ENCODE assay signal across 8 cellular contexts in the genomic region with DNA sequence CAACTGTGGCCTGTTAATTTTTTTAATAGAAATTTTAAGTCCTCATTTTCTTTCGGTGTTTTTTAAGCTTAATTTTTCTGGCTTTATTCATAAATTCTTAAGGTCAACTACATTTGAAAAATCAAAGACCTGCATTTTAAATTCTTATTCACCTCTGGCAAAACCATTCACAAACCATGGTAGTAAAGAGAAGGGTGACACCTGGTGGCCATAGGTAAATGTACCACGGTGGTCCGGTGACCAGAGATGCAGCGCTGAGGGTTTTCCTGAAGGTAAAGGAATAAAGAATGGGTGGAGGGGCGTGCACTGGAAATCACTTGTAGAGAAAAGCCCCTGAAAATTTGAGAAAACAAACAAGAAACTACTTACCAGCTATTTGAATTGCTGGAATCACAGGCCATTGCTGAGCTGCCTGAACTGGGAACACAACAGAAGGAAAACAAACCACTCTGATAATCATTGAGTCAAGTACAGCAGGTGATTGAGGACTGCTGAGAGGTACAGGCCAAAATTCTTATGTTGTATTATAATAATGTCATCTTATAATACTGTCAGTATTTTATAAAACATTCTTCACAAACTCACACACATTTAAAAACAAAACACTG. TPM values are rescaled to one million over a fixed set of nuclear protein-coding genes. Genes with fewer than 3 reads are reported as not detected.
DNase-seq lines count a peak whose midpoint lies in the region; ATAC-seq and TF ChIP-seq lines count a peak whose summit lies in the region.

No MANE protein-coding gene starts in this region.

- H3K4me3 ChIP-seq in upper lobe of right lung: no peak overlapping the region

- ATAC-seq in omental fat pad (ENCODE audit: low FRiP score): peak; percentile 72
- peak; percentile 95 for ATAC-seq in upper lobe of right lung
- ATAC-seq in GM18858 (IDR thresholded peaks at IDR 0.05; ENCODE audit: unreplicated experiment): no peak

- TF ChIP-seq EP300 in Ishikawa (IDR thresholded peaks at IDR 0.05; ENCODE audit: borderline replicate concordance): no peak

- DNase-seq in DMS79 treated with DMSO at 0.1 percent for 48 hours (lab: John Stamatoyannopoulos, UW) (peak; percentile 44), RKO (ENCODE audit: low spot score) (peak; percentile 71), activated T-helper 1 cell treated with Interleukin-2 at 50 U/mL for 16 hours (ENCODE audit: low read depth) (peak; percentile 37), fibroblast of the conjunctiva (ENCODE audit: low read depth) (peak; percentile 54), omental fat pad (ENCODE audit: low spot score) (no peak), upper lobe of right lung (no peak)

- no peaks in the 10 kb centered on the region for H3K4me1 ChIP-seq in upper lobe of right lung

- no peaks in the 10 kb centered on the region for H3K27me3 ChIP-seq in upper lobe of right lung

- no peaks in the 10 kb centered on the region for H3K9me3 ChIP-seq in upper lobe of right lung

- H3K36me3 ChIP-seq in upper lobe of right lung: no peaks in the 10 kb centered on the region

- peak; percentile 79 for TF ChIP-seq RAD21 in Ishikawa (IDR thresholded peaks at IDR 0.05; ENCODE audit: low read depth)

- TF ChIP-seq CTCF in omental fat pad (IDR thresholded peaks at IDR 0.05) (peak in 1 of 3 donors; percentile 75), upper lobe of right lung (IDR thresholded peaks at IDR 0.05) (peak; percentile 77)

- intact Hi-C loops in upper lobe of right lung (cut with DNase I): loop anchor here (5.0 kb wide), 1 partner anchor 35 kb away; no protein-coding TSS in a partner anchor

- no peak overlapping the region for H3K27ac ChIP-seq in upper lobe of right lung

TF ChIP-seq in Ishikawa, 13 proteins besides CTCF, POLR2A, EP300 and RAD21:
- TF ChIP-seq, protein P1, sequence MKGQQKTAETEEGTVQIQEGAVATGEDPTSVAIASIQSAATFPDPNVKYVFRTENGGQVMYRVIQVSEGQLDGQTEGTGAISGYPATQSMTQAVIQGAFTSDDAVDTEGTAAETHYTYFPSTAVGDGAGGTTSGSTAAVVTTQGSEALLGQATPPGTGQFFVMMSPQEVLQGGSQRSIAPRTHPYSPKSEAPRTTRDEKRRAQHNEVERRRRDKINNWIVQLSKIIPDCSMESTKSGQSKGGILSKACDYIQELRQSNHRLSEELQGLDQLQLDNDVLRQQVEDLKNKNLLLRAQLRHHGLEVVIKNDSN (IDR thresholded peaks at IDR 0.05): no peak
- TF ChIP-seq ZBTB7A (IDR thresholded peaks at IDR 0.05; ENCODE audit: low read depth) (no peak), NFIC (IDR thresholded peaks at IDR 0.05) (no peak), YY1 (IDR thresholded peaks at IDR 0.05; ENCODE audit: low read depth) (no peak), TEAD4 (IDR thresholded peaks at IDR 0.05) (no peak), EGR1 (IDR thresholded peaks at IDR 0.05) (no peak), CEBPB (IDR thresholded peaks at IDR 0.05) (no peak), TAF1 (IDR thresholded peaks at IDR 0.05; ENCODE audit: low read depth) (no peak), CREB1 (IDR thresholded peaks at IDR 0.05; ENCODE audit: low read depth) (no peak), TCF12 (IDR thresholded peaks at IDR 0.05; ENCODE audit: low read depth) (no peak), REST (IDR thresholded peaks at IDR 0.05; ENCODE audit: low read depth) (no peak), MAX (IDR thresholded peaks at IDR 0.05) (no peak), FOXM1 (IDR thresholded peaks at IDR 0.05; ENCODE audit: borderline replicate concordance, low read depth) (no peak)
TF ChIP-seq in Ishikawa: peak in this region for 0.

RNA-seq across cellular contexts. Expression of gene HFE, which starts 10.1 kb away (rescaled TPM):
- total RNA-seq in omental fat pad (10 to 100 TPM in 1 of 4 donors, 1 to 10 TPM in 3; 5.3 to 10.7 (median 8.8) TPM), upper lobe of right lung (9.2 TPM)

Comparison
In these comparisons a context has a peak if more than half of its experiments do, and no peak if none do; other contexts are left out.
1. DNase-seq: peak in DMS79 treated with DMSO at 0.1 percent for 48 hours (single experiment), RKO (single experiment), activated T-helper 1 cell treated with Interleukin-2 at 50 U/mL for 16 hours (single experiment) and fibroblast of the conjunctiva (single experiment); none in omental fat pad (single experiment) and upper lobe of right lung (single experiment).